Comparison of ENCODE assay signal across 26 cellular contexts in the genomic region with DNA sequence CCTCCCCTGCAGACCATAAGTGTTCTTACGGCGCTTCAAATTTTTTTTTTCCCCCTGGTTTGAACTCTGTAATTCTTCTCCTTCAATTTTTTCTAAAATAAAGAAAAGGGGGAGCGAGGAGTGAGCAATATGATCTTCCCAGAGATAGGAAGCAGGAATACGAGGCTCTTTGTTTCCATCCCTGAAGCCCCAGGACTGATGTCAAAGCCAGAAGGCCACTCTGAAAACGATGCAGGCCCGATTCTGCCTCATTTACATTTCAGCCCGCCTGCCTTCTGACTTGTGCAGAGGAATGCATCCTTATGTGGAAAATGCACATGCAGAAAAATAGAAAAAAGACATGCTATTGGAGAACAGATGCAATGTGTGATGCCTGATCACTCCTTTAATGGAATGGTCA.
"Had no signal": no experiment of that assay in that cellular context is flagged by ENCODE, and none has a peak within 500 bp of the region (broad histone marks: within the 10 kb centered on the region; RNA-seq: fewer than 3 reads in every experiment).

No MANE protein-coding gene starts in this region.

- H3K27ac ChIP-seq: adrenal gland, ascending aorta, breast epithelium, coronary artery, epithelial cell of prostate, heart right ventricle, lower lobe of right lung, neutrophil, ovary, psoas muscle, tibial artery, WERI-Rb-1 had no signal

- H3K4me3 ChIP-seq: adrenal gland, ascending aorta, breast epithelium, coronary artery, heart right ventricle, lower lobe of right lung, ovary, psoas muscle, tibial artery had no signal

- H3K4me1 Mint-ChIP-seq: natural killer cell had no signal

- H3K9me3 Mint-ChIP-seq: activated T-cell treated with anti-CD3 and anti-CD28 coated beads, Interleukin-2, amount 50 U/mL, for 4 hours; activated T-helper 2 cell treated with anti-CD3 and anti-CD28 coated beads, Interferon-gamma antibody, Interleukin-2, Interleukin-4, amounts not matched to agents 10 μg/mL and 5 μg/mL and 100 μg/mL, durations not matched to agents 14 hours and 24 hours and 36 hours; natural killer cell had no signal

- H3K9me3 ChIP-seq: adrenal gland, ascending aorta, breast epithelium, heart right ventricle, lower lobe of right lung, neutrophil, ovary, psoas muscle, tibial artery had no signal

- H3K36me3 ChIP-seq: adrenal gland, ascending aorta, breast epithelium, heart right ventricle, lower lobe of right lung, neutrophil, ovary, tibial artery, WERI-Rb-1 had no signal

- H3K27ac Mint-ChIP-seq: activated naive CD8-positive, alpha-beta T cell; activated T-helper 2 cell treated with anti-CD3 and anti-CD28 coated beads, Interferon-gamma antibody, Interleukin-2, Interleukin-4, amounts not matched to agents 10 μg/mL and 5 μg/mL and 100 μg/mL, durations not matched to agents 14 hours and 24 hours and 36 hours; natural killer cell had no signal

- H3K36me3 Mint-ChIP-seq: activated naive CD8-positive, alpha-beta T cell; natural killer cell had no signal

- H3K4me1 ChIP-seq: adrenal gland, ascending aorta, breast epithelium, heart right ventricle, lower lobe of right lung, tibial artery had no signal

- DNase-seq: activated CD4-positive, alpha-beta T cell treated with anti-CD3 and anti-CD28 coated beads for 1 hour; activated naive CD4-positive, alpha-beta T cell; activated T-cell treated with anti-CD3 and anti-CD28 coated beads, Interleukin-2, amount 50 U/mL, for 4 hours; adrenal gland; cerebellar nuclear complex; heart right ventricle; lower lobe of right lung; mesendoderm; natural killer cell; ovary; psoas muscle; right cardiac atrium; stimulated activated CD4-positive, alpha-beta T cell treated with anti-CD3 and anti-CD28 coated beads, Interleukin-12 subunit alpha, Interleukin-12 subunit beta, amount 100 ng/mL, for 4 hours; stimulated activated CD4-positive, alpha-beta T cell treated with anti-CD3 and anti-CD28 coated beads, Interleukin-4, amount 100 ng/mL, for 4 hours; stimulated activated naive CD8-positive, alpha-beta T cell treated with anti-CD3 and anti-CD28 coated beads, Interleukin-15, Interleukin-2, amounts not matched to agents 100 U/mL and 50 U/mL, for 24 hours; T-helper 2 cell; tibial artery; WERI-Rb-1 had no signal

- ATAC-seq: activated T-cell treated with anti-CD3 and anti-CD28 coated beads, Interleukin-2, amount 50 U/mL, for 4 hours; heart right ventricle; left lobe of liver; lower lobe of right lung; natural killer cell; psoas muscle; right cardiac atrium; stimulated activated naive CD8-positive, alpha-beta T cell treated with anti-CD3 and anti-CD28 coated beads, Interleukin-15, Interleukin-2, amounts not matched to agents 100 U/mL and 50 U/mL, for 24 hours had no signal

- H3K4me3 Mint-ChIP-seq: activated naive CD8-positive, alpha-beta T cell; activated T-cell treated with anti-CD3 and anti-CD28 coated beads, Interleukin-2, amount 50 U/mL, for 4 hours; natural killer cell had no signal
